In the genomic region with DNA sequence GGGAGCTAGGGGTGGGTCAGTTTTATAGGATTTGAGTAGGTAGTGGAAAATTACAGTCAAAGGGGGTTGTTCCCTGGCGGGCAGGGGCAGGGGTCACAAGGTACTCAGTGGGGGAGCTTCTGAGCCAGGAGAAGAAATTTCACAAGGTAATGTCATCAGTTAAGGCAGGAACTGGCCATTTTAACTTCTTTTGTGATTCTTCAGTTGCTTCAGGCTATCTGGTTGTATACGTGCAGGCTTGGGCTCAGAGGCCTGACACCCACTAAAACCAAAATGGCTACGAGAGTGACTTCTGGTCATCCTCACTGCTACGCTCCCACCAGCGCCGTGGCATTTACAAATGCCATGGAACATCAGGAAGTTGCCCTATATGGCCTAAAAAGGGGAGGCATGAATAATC, we compare ENCODE assay signal across 17 cellular contexts. TPM values are rescaled to one million over a fixed set of nuclear protein-coding genes. Genes with fewer than 3 reads are reported as not detected.
"Had no signal": no experiment of that assay in that cellular context is flagged by ENCODE, and none has a peak within 500 bp of the region (broad histone marks: within the 10 kb centered on the region; RNA-seq: fewer than 3 reads in every experiment).

No MANE protein-coding gene starts in this region.

- H3K4me3 ChIP-seq: coronary artery, hepatocyte, uterus had no signal

- H3K79me2 ChIP-seq: hepatocyte had no signal

- H3K27me3 ChIP-seq: hepatocyte, uterus had no signal

- H3K4me3 Mint-ChIP-seq: mesothelial cell of epicardium, natural killer cell, neural crest cell, type B pancreatic cell had no signal

- DNase-seq: effector CD4-positive, alpha-beta T cell; foreskin melanocyte; head of caudate nucleus; left colon; mammary epithelial cell; natural killer cell; posterior cingulate gyrus; right cardiac atrium; stimulated activated CD4-positive, alpha-beta T cell treated with anti-CD3 and anti-CD28 coated beads, Interleukin-12 subunit alpha, Interleukin-12 subunit beta, amount 100 ng/mL, for 4 hours; stimulated activated naive CD4-positive, alpha-beta T cell; uterus had no signal

- H3K27ac ChIP-seq: coronary artery, hepatocyte, uterus had no signal

- FAIRE-seq: small intestine had no signal

- H3K36me3 Mint-ChIP-seq: mesothelial cell of epicardium, natural killer cell, type B pancreatic cell had no signal

- ATAC-seq: left colon, natural killer cell had no signal

- H3K9me3 Mint-ChIP-seq: natural killer cell, type B pancreatic cell had no signal

- H3K36me3 ChIP-seq: uterus had no signal

- H3K27ac Mint-ChIP-seq: mesothelial cell of epicardium, natural killer cell, type B pancreatic cell had no signal

- H3K4me1 Mint-ChIP-seq: natural killer cell, neural crest cell had no signal

- H2AFZ ChIP-seq: hepatocyte had no signal

- H3K4me2 ChIP-seq: hepatocyte had no signal

- H3K9me3 ChIP-seq: uterus had no signal

- H3K4me1 ChIP-seq: uterus had no signal

- H3K27me3 Mint-ChIP-seq: type B pancreatic cell had no signal

RNA-seq across cellular contexts. Expression of gene NXNL2, which starts 20.7 kb away (rescaled TPM):
- total RNA-seq: left colon, natural killer cell, neural crest cell had no signal
